ENCODE assay signal across 14 cellular contexts in genomic region chr7:30931161-30931926, GRCh38. TPM values are rescaled to one million over a fixed set of nuclear protein-coding genes. Genes with fewer than 3 reads are reported as not detected.
DNase-seq lines count a peak whose midpoint lies in the region; ATAC-seq, FAIRE-seq and TF ChIP-seq lines count a peak whose summit lies in the region.
"Had no signal": no experiment of that assay in that cellular context is flagged by ENCODE, and none has a peak within 500 bp of the region (broad histone marks: within the 10 kb centered on the region; RNA-seq: fewer than 3 reads in every experiment).

No MANE protein-coding gene starts in this region.

- ATAC-seq in HG03565 (IDR thresholded peaks at IDR 0.05; ENCODE audit: unreplicated experiment): no peak

- H3K4me3 ChIP-seq in GM23248: no peak overlapping the region; the same call in 1 of the 2 replicates
- H3K4me3 ChIP-seq in H1 (ENCODE audit: extremely low read depth in 1 of 4, insufficient read depth in 2 of 4, low read depth in 3 of 4, low read length in 4 of 4): no peak overlapping the region
- H3K4me3 ChIP-seq in smooth muscle cell: no peak overlapping the region
- H3K4me3 ChIP-seq: skin epidermis had no signal

- H2AFZ ChIP-seq in GM23248: peak overlapping the region; percentile 68
- no peak overlapping the region for H2AFZ ChIP-seq in H1 (ENCODE audit: low read length)
- H2AFZ ChIP-seq in smooth muscle cell (ENCODE audit: low read depth): no peak overlapping the region

- no peak overlapping the region for H2BK15ac ChIP-seq in H1 (ENCODE audit: low read length)

- TF ChIP-seq CTCF in H1 (IDR thresholded peaks at IDR 0.05; ENCODE audit: control extremely low read depth in 1 of 3, insufficient read depth in 1 of 3, low read depth in 1 of 3, low read length in 3 of 3) (no peak), smooth muscle cell (IDR thresholded peaks at IDR 0.05; ENCODE audit: borderline replicate concordance, insufficient read depth, poor library complexity, severe bottlenecking) (no peak)

- WGBS in GM23248 (ENCODE audit: low coverage in 1 of 2, low lambda C conversion rate in 2 of 2, missing lambda C conversion rate in 2 of 2), 2 experiments: 43 to 46% methylated on average over 24 of the region's 24 CpGs
- WGBS in H1 (ENCODE audit: extremely low coverage in 1 of 2, insufficient coverage in 1 of 2, insufficient read length in 1 of 2, insufficient replicate concordance in 2 of 2, low coverage in 1 of 2, low lambda C conversion rate in 2 of 2, missing lambda C conversion rate in 1 of 2), 2 experiments: 91% methylated on average over 23 of the region's 24 CpGs; no CpG with 5 or more reads in 1 of the 2 experiments
- WGBS in smooth muscle cell (ENCODE audit: low lambda C conversion rate): 52% methylated on average over 24 of the region's 24 CpGs

- H3K36me3 ChIP-seq in GM23248 (ENCODE audit: low read depth) (no peaks in the 10 kb centered on the region), H1 (ENCODE audit: control insufficient read depth in 2 of 4, insufficient read depth in 4 of 4, low read length in 3 of 4) (no peaks in the 10 kb centered on the region), smooth muscle cell (ENCODE audit: low read depth) (no peaks in the 10 kb centered on the region)

- no peak overlapping the region for H3K4ac ChIP-seq in H1 (replicated peaks; ENCODE audit: insufficient read length, low read depth, low read length)

- no peak; a peak in 1 of 4 replicates for TF ChIP-seq RAD21 in H1 (IDR thresholded peaks at IDR 0.05 in 1 of 2, conservative IDR thresholded peaks at IDR 0.05 in 1 of 2; ENCODE audit: low read depth in 2 of 2, low read length in 2 of 2)

- no peak overlapping the region for H4K8ac ChIP-seq in H1 (ENCODE audit: extremely low read depth, insufficient read depth, low read length)

- H3K9ac ChIP-seq in GM23248: 0 out of 2 replicates have a peak overlapping the region, but pooled peaks have one; percentile 4
- H3K9ac ChIP-seq in H1 (replicated peaks in 1 of 4; ENCODE audit: extremely low read depth in 1 of 4, low read depth in 3 of 4, low read length in 3 of 4): no peak overlapping the region
- H3K9ac ChIP-seq in smooth muscle cell (ENCODE audit: low read depth): no peak overlapping the region

- H3K4me2 ChIP-seq in GM23248 (ENCODE audit: unreplicated experiment) (peak overlapping the region; percentile 49), H1 (ENCODE audit: insufficient read depth in 1 of 2, low read depth in 2 of 2, low read length in 2 of 2) (no peak overlapping the region), smooth muscle cell (peak overlapping the region; percentile 62)

- TF ChIP-seq POLR2A in H1 (IDR thresholded peaks at IDR 0.05; ENCODE audit: control extremely low read depth in 1 of 2, low read depth in 2 of 2, low read length in 2 of 2): no peak

- TF ChIP-seq EP300 in H1 (IDR thresholded peaks at IDR 0.05; ENCODE audit: borderline replicate concordance in 1 of 2, low read depth in 2 of 2, low read length in 2 of 2): no peak

- H4K5ac ChIP-seq in H1 (ENCODE audit: insufficient read length, low read depth, low read length): no peak overlapping the region

- DNase-seq in GM23248 (peak; percentile 70), H1 (ENCODE audit: low read depth in 1 of 2, low spot score in 2 of 2) (peak in 1 of 2 experiments; percentile 37), left kidney (ENCODE audit: low read depth, low spot score) (peak; percentile 76), smooth muscle cell (lab: John Stamatoyannopoulos, UW; ENCODE audit: unreplicated experiment) (no peak), NCI-H446 treated with DMSO at 0.1 percent for 48 hours (lab: John Stamatoyannopoulos, UW) (no peak), cerebellar nuclear complex (lab: John Stamatoyannopoulos, UW) (no peak)
- no peak for DNase-seq in activated naive CD4-positive, alpha-beta T cell treated with Interleukin-2 at 50 U/mL for 16 hours
- DNase-seq: activated CD4-positive, alpha-beta T cell treated with anti-CD3 and anti-CD28 coated beads, Interleukin-2, amount 10 ng/mL, durations not matched to agents 7 days and 5 days; DMS153; NCI-H510A; stimulated activated CD8-positive, alpha-beta memory T cell treated with anti-CD3 and anti-CD28 coated beads, Interleukin-4, amount 100 ng/mL, for 48 hours had no signal

- no peak overlapping the region for H3K14ac ChIP-seq in H1 (ENCODE audit: insufficient read length)

- no peak for FAIRE-seq in H1 (lab: Jason Lieb, UNC)

- H3K9me2 ChIP-seq in GM23248 (ENCODE audit: insufficient read depth): no peaks in the 10 kb centered on the region

- H3K79me2 ChIP-seq in GM23248 (ENCODE audit: insufficient read depth): no peaks in the 10 kb centered on the region
- no peaks in the 10 kb centered on the region for H3K79me2 ChIP-seq in H1 (ENCODE audit: control insufficient read depth in 1 of 2, insufficient read depth in 2 of 2, low read length in 2 of 2)
- no peaks in the 10 kb centered on the region for H3K79me2 ChIP-seq in smooth muscle cell (ENCODE audit: low read depth)

- H3F3A ChIP-seq in GM23248 (ENCODE audit: insufficient read depth) (no peaks in the 10 kb centered on the region), smooth muscle cell (ENCODE audit: low read depth) (peaks cover 8% of the 10 kb centered on the region)

- H3K4me1 ChIP-seq in GM23248 (ENCODE audit: insufficient read depth) (peaks cover 12% of the 10 kb centered on the region), H1 (replicated peaks in 1 of 4; ENCODE audit: control insufficient read depth in 3 of 4, insufficient read depth in 4 of 4, low read length in 3 of 4) (peaks cover 0 to 9% (median 6%) of the 10 kb centered on the region in 4 experiments; a peak in 6 of 7 replicates), smooth muscle cell (ENCODE audit: low read depth) (peaks cover 18% of the 10 kb centered on the region)

- H4K91ac ChIP-seq in H1 (replicated peaks; ENCODE audit: insufficient read length, low read length): no peak overlapping the region

- no peak overlapping the region for H3K18ac ChIP-seq in H1 (ENCODE audit: extremely low read depth, low read length)

- CTCF ChIA-PET in H1 (lab: Charles Lee; ENCODE audit: partially characterized antibody): interaction anchor here (0.8 to 12.0 kb wide), 10 partner anchors 13 to 191 kb away, joined by 3 to 309 read pairs (median 4); partner anchors contain the start of genes AQP1 and GHRHR

- H3K27me3 ChIP-seq in GM23248 (replicated peaks; ENCODE audit: insufficient read depth) (no peaks in the 10 kb centered on the region), H1 (replicated peaks in 1 of 4; ENCODE audit: control insufficient read depth in 3 of 4, extremely low read depth in 1 of 4, insufficient read depth in 3 of 4, low read length in 3 of 4) (0 out of 7 replicates have a peak, but pooled peaks cover 0 to 8% (median 0%) of the 10 kb centered on the region in 4 experiments), smooth muscle cell (ENCODE audit: low read depth) (no peaks in the 10 kb centered on the region)

- H4K20me1 ChIP-seq in GM23248 (ENCODE audit: insufficient read depth) (no peaks in the 10 kb centered on the region), H1 (replicated peaks in 1 of 2; ENCODE audit: control insufficient read depth in 1 of 2, insufficient read depth in 2 of 2, low read length in 2 of 2) (no peaks in the 10 kb centered on the region), smooth muscle cell (ENCODE audit: low read depth) (no peaks in the 10 kb centered on the region)

- no peaks in the 10 kb centered on the region; the same call in 1 of the 2 replicates for H3K23me2 ChIP-seq in H1 (ENCODE audit: low read depth, low read length)

- no peak overlapping the region for H3K56ac ChIP-seq in H1 (replicated peaks; ENCODE audit: insufficient read length, low read depth, low read length)

- H3K23ac ChIP-seq in H1 (ENCODE audit: insufficient read length): no peak overlapping the region

- H3K9me3 ChIP-seq in GM23248 (ENCODE audit: low read depth): no peaks in the 10 kb centered on the region
- no peaks in the 10 kb centered on the region for H3K9me3 ChIP-seq in H1 (ENCODE audit: insufficient read depth in 2 of 2, low read depth in 1 of 2, low read length in 1 of 2)
- no peaks in the 10 kb centered on the region for H3K9me3 ChIP-seq in smooth muscle cell (replicated peaks; ENCODE audit: low read depth)

- H2BK12ac ChIP-seq in H1 (ENCODE audit: low read depth, low read length): peak overlapping the region; percentile 80; the same call in 1 of the 2 replicates

- H2BK5ac ChIP-seq in H1 (ENCODE audit: low read depth, low read length): no peak overlapping the region

- POLR2A ChIA-PET in H1 (lab: Charles Lee; ENCODE audit: partially characterized antibody): no interaction called here

- H2AK5ac ChIP-seq in H1 (ENCODE audit: low read depth, low read length): no peak overlapping the region

- H3K27ac ChIP-seq in GM23248 (no peak overlapping the region), H1 (ENCODE audit: low read depth, low read length) (no peak overlapping the region), smooth muscle cell (ENCODE audit: low read depth) (peak overlapping the region; percentile 57)
- H3K27ac ChIP-seq: skin epidermis had no signal

- H3K79me1 ChIP-seq in H1 (ENCODE audit: low read depth, low read length): no peaks in the 10 kb centered on the region

- no peak overlapping the region; the same call in 1 of the 2 replicates for H2BK20ac ChIP-seq in H1 (ENCODE audit: low read length)

- in situ Hi-C loops in GM23248 (cut with MboI): no loop called here

- H2BK120ac ChIP-seq in H1 (replicated peaks; ENCODE audit: low read depth, low read length): no peak overlapping the region

RNA-seq across cellular contexts. Expression of gene AQP1, which starts 19.7 kb away (rescaled TPM):
- 0.54 and 1.1 TPM in 2 replicates for total RNA-seq in GM23248 (2014; rRNA removed; shearing (Covaris generic))
- polyA plus RNA-seq in GM23248 (2016; fragmentation: Nextera tagmentation; extraction: Ambion mirVana) (0.33 and 0.34 TPM in 2 replicates), H1 (2011; rRNA removed) (0.18 and 0.19 TPM in 2 replicates), smooth muscle cell (2,039 and 2,747 TPM in 2 replicates)
- total RNA-seq in H1 (2021; fragmentation: NEBNext Ultra II Directional; extraction: Animal tissue kit (Norgen Biotek cat#: 25700)): 0.17 and 0.19 TPM in 2 replicates
- 0.17 TPM for polyA plus RNA-seq in H1 (2011; cell fraction: cytosol; rRNA removed)
- polyA plus RNA-seq in H1 (2011; cell fraction: nucleus; rRNA removed): 1.4 TPM
- 0.21 to 0.66 TPM (median 0.39 TPM) in 4 replicates for polyA plus RNA-seq in H1 (2012, experiment 1 of 2)
- 0.24 TPM for polyA plus RNA-seq in H1 (2012, experiment 2 of 2)
- polyA plus RNA-seq in H1 (2013, experiment 1 of 2): 0.16 TPM
- polyA plus RNA-seq in H1 (2013, experiment 2 of 2): 0.06 TPM
- 0.17 and 0.57 TPM in 2 replicates for polyA minus RNA-seq in H1 (2011; rRNA and poly(A)+ RNA removed)
- polyA minus RNA-seq in H1 (2011; cell fraction: cytosol; rRNA and poly(A)+ RNA removed): not detected
- not detected for polyA minus RNA-seq in H1 (2011; cell fraction: nucleus; rRNA and poly(A)+ RNA removed)
- 2,330 and 2,442 TPM in 2 replicates for total RNA-seq in smooth muscle cell

RNA-seq across cellular contexts. Expression of gene GHRHR, which starts 32.4 kb away (rescaled TPM):
- not detected in 2 replicates for total RNA-seq in GM23248 (2014; rRNA removed; shearing (Covaris generic))
- not detected in 2 replicates for polyA plus RNA-seq in GM23248 (2016; fragmentation: Nextera tagmentation; extraction: Ambion mirVana)
- total RNA-seq in H1 (2021; fragmentation: NEBNext Ultra II Directional; extraction: Animal tissue kit (Norgen Biotek cat#: 25700)): 6.1 and 6.5 TPM in 2 replicates
- 0.60 and 1.6 TPM in 2 replicates for polyA plus RNA-seq in H1 (2011; rRNA removed)
- 1.6 TPM for polyA plus RNA-seq in H1 (2011; cell fraction: cytosol; rRNA removed)
- polyA plus RNA-seq in H1 (2011; cell fraction: nucleus; rRNA removed): 3.8 TPM
- polyA plus RNA-seq in H1 (2012, experiment 1 of 2): 2.5 to 5.9 TPM (median 4.4 TPM) in 4 replicates
- not detected for polyA plus RNA-seq in H1 (2012, experiment 2 of 2)
- 4.7 TPM for polyA plus RNA-seq in H1 (2013, experiment 1 of 2)
- polyA plus RNA-seq in H1 (2013, experiment 2 of 2): 6.5 TPM
- polyA minus RNA-seq in H1 (2011; rRNA and poly(A)+ RNA removed): 1.1 and 3.1 TPM in 2 replicates
- 10.3 TPM for polyA minus RNA-seq in H1 (2011; cell fraction: cytosol; rRNA and poly(A)+ RNA removed)
- 5.1 TPM for polyA minus RNA-seq in H1 (2011; cell fraction: nucleus; rRNA and poly(A)+ RNA removed)
- total RNA-seq in smooth muscle cell: not detected in 2 replicates
- polyA plus RNA-seq in smooth muscle cell: not detected in 2 replicates
- total RNA-seq: activated CD4-positive, alpha-beta T cell treated with anti-CD3 and anti-CD28 coated beads, Interleukin-2, amount 10 ng/mL, durations not matched to agents 7 days and 5 days; SK-MEL-5 had no signal

Comparison
In these comparisons a context has a peak if more than half of its experiments do, and no peak if none do; other contexts are left out.
1. DNase-seq: peak in GM23248 (single experiment) and left kidney (single experiment); none in smooth muscle cell (single experiment), activated naive CD4-positive, alpha-beta T cell treated with Interleukin-2 at 50 U/mL for 16 hours (single experiment), NCI-H446 treated with DMSO at 0.1 percent for 48 hours (single experiment) and cerebellar nuclear complex (0 of 2).
2. H3K4me2 ChIP-seq: peak in GM23248 (single experiment) and smooth muscle cell (single experiment); none in H1 (0 of 2).
3. RNA of gene AQP1, which starts 19.7 kb away (total RNA-seq): 2,330 to 2,442 TPM in smooth muscle cell; 0.54 to 1.1 TPM in GM23248 and 0.17 to 0.19 TPM in H1; every median in the first group is over 1,000 times any median in the second.